ENCODE assay signal across 1 cellular context in genomic region chr18:51257150-51257549, GRCh38.
TF ChIP-seq lines count a peak whose summit lies in the region.

No MANE protein-coding gene starts in this region.

TF ChIP-seq in neural cell, 6 proteins besides CTCF, POLR2A, EP300 and RAD21 (continued from another document):
- TF ChIP-seq, protein P1, sequence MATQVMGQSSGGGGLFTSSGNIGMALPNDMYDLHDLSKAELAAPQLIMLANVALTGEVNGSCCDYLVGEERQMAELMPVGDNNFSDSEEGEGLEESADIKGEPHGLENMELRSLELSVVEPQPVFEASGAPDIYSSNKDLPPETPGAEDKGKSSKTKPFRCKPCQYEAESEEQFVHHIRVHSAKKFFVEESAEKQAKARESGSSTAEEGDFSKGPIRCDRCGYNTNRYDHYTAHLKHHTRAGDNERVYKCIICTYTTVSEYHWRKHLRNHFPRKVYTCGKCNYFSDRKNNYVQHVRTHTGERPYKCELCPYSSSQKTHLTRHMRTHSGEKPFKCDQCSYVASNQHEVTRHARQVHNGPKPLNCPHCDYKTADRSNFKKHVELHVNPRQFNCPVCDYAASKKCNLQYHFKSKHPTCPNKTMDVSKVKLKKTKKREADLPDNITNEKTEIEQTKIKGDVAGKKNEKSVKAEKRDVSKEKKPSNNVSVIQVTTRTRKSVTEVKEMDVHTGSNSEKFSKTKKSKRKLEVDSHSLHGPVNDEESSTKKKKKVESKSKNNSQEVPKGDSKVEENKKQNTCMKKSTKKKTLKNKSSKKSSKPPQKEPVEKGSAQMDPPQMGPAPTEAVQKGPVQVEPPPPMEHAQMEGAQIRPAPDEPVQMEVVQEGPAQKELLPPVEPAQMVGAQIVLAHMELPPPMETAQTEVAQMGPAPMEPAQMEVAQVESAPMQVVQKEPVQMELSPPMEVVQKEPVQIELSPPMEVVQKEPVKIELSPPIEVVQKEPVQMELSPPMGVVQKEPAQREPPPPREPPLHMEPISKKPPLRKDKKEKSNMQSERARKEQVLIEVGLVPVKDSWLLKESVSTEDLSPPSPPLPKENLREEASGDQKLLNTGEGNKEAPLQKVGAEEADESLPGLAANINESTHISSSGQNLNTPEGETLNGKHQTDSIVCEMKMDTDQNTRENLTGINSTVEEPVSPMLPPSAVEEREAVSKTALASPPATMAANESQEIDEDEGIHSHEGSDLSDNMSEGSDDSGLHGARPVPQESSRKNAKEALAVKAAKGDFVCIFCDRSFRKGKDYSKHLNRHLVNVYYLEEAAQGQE (IDR thresholded peaks at IDR 0.05; ENCODE audit: borderline replicate concordance): no peak
- no peak for TF ChIP-seq TAF1 (IDR thresholded peaks at IDR 0.05; ENCODE audit: low read depth)
- TF ChIP-seq EZH2 (IDR thresholded peaks at IDR 0.05; ENCODE audit: borderline replicate concordance, insufficient read depth, low read length, poor library complexity, severe bottlenecking): no peak
- TF ChIP-seq SMC3 (conservative IDR thresholded peaks at IDR 0.05; ENCODE audit: poor library complexity): no peak
- no peak for TF ChIP-seq POLR2AphosphoS5 (IDR thresholded peaks at IDR 0.05)
